ENCODE assay signal across 1 cellular context in the genomic region with DNA sequence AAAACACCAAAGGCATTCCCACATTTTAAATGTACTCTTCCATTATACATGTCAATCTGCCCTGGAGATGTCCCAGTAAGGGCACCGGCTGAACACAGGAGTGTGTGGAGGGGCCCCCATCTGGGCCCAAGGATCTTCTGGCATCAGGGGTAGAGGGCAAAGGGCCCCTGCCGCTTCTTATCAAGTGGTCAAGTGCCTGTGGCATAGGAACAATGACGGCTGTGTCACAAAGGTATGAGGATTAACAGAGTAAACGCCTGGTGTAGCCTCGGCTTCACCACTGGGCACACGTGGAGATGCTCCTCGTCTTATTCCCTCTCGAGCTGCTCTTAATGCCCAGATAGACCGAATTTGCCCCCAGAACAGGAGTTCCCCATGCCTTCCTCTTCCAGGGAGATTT.
TF ChIP-seq lines count a peak whose summit lies in the region.

No MANE protein-coding gene starts in this region.

TF ChIP-seq in GM23338, 12 proteins besides CTCF, POLR2A, EP300 and RAD21 (continued from another document):
- TF ChIP-seq ETS1 (IDR thresholded peaks at IDR 0.05) (no peak), POLR2AphosphoS5 (IDR thresholded peaks at IDR 0.05; ENCODE audit: low read depth) (no peak), CREB1 (CRISPR knock-in tag; IDR thresholded peaks at IDR 0.05; ENCODE audit: low read depth) (no peak), EZH2 (IDR thresholded peaks at IDR 0.05; ENCODE audit: low read depth, unreplicated experiment) (no peak), ZNF331 (CRISPR knock-in tag; IDR thresholded peaks at IDR 0.05; ENCODE audit: low read depth) (no peak), ZNF114 (CRISPR knock-in tag; IDR thresholded peaks at IDR 0.05) (no peak), EZH2phosphoT487 (IDR thresholded peaks at IDR 0.05; ENCODE audit: unreplicated experiment) (no peak)
- TF ChIP-seq, protein P1, sequence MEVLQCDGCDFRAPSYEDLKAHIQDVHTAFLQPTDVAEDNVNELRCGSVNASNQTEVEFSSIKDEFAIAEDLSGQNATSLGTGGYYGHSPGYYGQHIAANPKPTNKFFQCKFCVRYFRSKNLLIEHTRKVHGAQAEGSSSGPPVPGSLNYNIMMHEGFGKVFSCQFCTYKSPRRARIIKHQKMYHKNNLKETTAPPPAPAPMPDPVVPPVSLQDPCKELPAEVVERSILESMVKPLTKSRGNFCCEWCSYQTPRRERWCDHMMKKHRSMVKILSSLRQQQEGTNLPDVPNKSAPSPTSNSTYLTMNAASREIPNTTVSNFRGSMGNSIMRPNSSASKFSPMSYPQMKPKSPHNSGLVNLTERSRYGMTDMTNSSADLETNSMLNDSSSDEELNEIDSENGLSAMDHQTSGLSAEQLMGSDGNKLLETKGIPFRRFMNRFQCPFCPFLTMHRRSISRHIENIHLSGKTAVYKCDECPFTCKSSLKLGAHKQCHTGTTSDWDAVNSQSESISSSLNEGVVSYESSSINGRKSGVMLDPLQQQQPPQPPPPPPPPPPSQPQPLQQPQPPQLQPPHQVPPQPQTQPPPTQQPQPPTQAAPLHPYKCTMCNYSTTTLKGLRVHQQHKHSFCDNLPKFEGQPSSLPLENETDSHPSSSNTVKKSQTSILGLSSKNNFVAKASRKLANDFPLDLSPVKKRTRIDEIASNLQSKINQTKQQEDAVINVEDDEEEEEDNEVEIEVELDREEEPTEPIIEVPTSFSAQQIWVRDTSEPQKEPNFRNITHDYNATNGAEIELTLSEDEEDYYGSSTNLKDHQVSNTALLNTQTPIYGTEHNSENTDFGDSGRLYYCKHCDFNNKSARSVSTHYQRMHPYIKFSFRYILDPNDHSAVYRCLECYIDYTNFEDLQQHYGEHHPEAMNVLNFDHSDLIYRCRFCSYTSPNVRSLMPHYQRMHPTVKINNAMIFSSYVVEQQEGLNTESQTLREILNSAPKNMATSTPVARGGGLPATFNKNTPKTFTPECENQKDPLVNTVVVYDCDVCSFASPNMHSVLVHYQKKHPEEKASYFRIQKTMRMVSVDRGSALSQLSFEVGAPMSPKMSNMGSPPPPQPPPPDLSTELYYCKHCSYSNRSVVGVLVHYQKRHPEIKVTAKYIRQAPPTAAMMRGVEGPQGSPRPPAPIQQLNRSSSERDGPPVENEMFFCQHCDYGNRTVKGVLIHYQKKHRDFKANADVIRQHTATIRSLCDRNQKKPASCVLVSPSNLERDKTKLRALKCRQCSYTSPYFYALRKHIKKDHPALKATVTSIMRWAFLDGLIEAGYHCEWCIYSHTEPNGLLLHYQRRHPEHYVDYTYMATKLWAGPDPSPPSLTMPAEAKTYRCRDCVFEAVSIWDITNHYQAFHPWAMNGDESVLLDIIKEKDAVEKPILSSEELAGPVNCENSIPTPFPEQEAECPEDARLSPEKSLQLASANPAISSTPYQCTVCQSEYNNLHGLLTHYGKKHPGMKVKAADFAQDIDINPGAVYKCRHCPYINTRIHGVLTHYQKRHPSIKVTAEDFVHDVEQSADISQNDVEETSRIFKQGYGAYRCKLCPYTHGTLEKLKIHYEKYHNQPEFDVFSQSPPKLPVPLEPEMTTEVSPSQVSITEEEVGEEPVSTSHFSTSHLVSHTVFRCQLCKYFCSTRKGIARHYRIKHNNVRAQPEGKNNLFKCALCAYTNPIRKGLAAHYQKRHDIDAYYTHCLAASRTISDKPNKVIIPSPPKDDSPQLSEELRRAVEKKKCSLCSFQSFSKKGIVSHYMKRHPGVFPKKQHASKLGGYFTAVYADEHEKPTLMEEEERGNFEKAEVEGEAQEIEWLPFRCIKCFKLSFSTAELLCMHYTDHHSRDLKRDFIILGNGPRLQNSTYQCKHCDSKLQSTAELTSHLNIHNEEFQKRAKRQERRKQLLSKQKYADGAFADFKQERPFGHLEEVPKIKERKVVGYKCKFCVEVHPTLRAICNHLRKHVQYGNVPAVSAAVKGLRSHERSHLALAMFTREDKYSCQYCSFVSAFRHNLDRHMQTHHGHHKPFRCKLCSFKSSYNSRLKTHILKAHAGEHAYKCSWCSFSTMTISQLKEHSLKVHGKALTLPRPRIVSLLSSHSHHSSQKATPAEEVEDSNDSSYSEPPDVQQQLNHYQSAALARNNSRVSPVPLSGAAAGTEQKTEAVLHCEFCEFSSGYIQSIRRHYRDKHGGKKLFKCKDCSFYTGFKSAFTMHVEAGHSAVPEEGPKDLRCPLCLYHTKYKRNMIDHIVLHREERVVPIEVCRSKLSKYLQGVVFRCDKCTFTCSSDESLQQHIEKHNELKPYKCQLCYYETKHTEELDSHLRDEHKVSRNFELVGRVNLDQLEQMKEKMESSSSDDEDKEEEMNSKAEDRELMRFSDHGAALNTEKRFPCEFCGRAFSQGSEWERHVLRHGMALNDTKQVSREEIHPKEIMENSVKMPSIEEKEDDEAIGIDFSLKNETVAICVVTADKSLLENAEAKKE (CRISPR knock-in tag; IDR thresholded peaks at IDR 0.05): no peak
